In the genomic region with DNA sequence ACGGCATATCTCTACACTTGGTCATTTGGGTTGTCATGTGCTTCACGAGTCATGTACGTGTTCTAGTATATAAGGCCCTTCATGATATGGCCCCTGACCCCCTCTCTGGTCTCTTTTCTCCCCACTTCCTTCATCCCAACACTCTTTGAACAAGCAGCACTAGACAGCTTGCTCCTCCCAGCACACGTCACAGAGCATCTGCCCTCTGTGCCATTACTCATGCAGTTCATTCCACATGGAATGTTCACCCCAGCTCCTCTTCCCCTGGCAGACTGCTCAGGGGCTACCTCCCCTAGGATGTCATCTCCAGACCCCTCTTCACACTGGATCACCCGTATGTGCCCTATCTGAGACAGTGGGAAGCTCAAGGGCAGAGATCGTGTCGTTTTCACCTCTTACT, we compare ENCODE assay signal across 1 cellular context.
TF ChIP-seq lines count a peak whose summit lies in the region.

No MANE protein-coding gene starts in this region.

TF ChIP-seq in IMR-90, 13 proteins besides CTCF, POLR2A, EP300 and RAD21:
- TF ChIP-seq RCOR1 (IDR thresholded peaks at IDR 0.05; ENCODE audit: insufficient replicate concordance, low read length) = no peak
TF ChIP-seq in IMR-90: peak in this region for 0.
